8 cellular contexts compared by ENCODE assay signal in the genomic region with DNA sequence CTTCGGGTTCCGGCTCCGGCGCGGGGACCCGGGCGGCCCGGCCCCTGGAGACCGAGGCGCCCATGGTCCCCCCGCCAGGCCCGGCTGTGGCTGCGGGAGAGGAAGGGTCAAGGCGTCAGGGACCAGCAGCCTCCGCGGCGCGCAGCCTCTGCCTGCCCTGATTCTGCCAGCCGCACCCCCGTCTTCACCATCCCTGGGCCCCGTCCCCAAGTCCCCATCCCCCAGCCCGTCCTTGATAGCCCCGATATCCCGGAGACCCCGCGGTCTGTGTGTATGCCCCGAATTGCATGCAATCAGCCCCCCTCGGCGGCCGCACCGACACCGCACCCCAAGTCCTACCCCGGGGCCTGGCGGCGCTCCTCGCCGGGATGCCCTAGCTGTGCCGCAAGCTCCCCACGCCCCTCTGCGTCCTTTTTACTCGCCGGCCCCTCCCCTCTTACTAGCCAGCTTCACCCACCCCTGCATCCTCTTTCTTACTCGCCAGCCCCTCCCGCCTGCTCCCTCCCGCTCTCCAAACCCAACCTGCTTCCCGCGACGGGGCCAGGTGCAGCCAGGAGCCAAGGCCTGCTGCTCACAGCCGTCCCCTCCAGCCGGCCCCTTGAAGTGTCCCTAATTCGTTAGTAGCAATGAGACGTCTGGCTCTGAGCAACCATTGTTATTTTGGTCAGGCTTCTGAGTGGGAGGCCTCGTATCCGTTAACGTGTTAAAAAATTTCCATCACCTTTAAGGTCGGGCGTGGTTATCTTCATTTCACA. TPM values are rescaled to one million over a fixed set of nuclear protein-coding genes. Genes with fewer than 3 reads are reported as not detected.
DNase-seq lines count a peak whose midpoint lies in the region; ATAC-seq, FAIRE-seq and TF ChIP-seq lines count a peak whose summit lies in the region.

A gene with protein sequence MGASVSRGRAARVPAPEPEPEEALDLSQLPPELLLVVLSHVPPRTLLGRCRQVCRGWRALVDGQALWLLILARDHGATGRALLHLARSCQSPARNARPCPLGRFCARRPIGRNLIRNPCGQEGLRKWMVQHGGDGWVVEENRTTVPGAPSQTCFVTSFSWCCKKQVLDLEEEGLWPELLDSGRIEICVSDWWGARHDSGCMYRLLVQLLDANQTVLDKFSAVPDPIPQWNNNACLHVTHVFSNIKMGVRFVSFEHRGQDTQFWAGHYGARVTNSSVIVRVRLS (minus strand): TSS at position 386 of the 755 bp plus-strand sequence. CDS start 322 bp downstream, at position 64.

- peak within 1 kb of the TSS; percentile 52 for H3K9ac ChIP-seq in neural cell (ENCODE audit: low read length)

- H3K9me3 ChIP-seq in neural cell (ENCODE audit: low read length), result no peaks in the 10 kb centered on the region

- peaks cover 0 to 3% (median 3%) of the 10 kb centered on the region in 3 donors for H3K4me1 Mint-ChIP-seq in IgD-negative memory B cell
- peaks cover 10% of the 10 kb centered on the region for H3K4me1 Mint-ChIP-seq in activated T-cell treated with anti-CD3 and anti-CD28 coated beads, Interleukin-2, amount 50 U/mL, for 72 hours (ENCODE audit: low read depth)

- ATAC-seq in activated T-cell treated with anti-CD3 and anti-CD28 coated beads, Interleukin-2, amount 50 U/mL, for 72 hours (replicated peaks in 1 of 2), result no peak
- ATAC-seq in GM21360 (IDR thresholded peaks at IDR 0.05; ENCODE audit: unreplicated experiment), result no peak

- no peak for TF ChIP-seq CTCF in neural cell (IDR thresholded peaks at IDR 0.05; ENCODE audit: poor library complexity, severe bottlenecking)

- no peak within 1 kb of the TSS for H3K27ac Mint-ChIP-seq in IgD-negative memory B cell
- no peak within 1 kb of the TSS for H3K27ac Mint-ChIP-seq in activated T-cell treated with anti-CD3 and anti-CD28 coated beads, Interleukin-2, amount 50 U/mL, for 72 hours

- peaks cover 13% of the 10 kb centered on the region for H3K27me3 Mint-ChIP-seq in IgD-negative memory B cell
- peaks cover 28% of the 10 kb centered on the region for H3K27me3 Mint-ChIP-seq in activated T-cell treated with anti-CD3 and anti-CD28 coated beads, Interleukin-2, amount 50 U/mL, for 72 hours (ENCODE audit: low read depth)

- DNase-seq in DMS114 treated with DMSO at 0.1 percent for 48 hours (lab: John Stamatoyannopoulos, UW; ENCODE audit: unreplicated experiment), result peak; percentile 40
- DNase-seq in activated T-cell treated with anti-CD3 and anti-CD28 coated beads, Interleukin-2, amount 50 U/mL, for 72 hours, result peak; percentile 1 to 8
- peak; percentile 38 for DNase-seq in globus pallidus (ENCODE audit: low spot score)
- DNase-seq in NOMO-1 treated with DMSO at 0.1 percent for 48 hours (lab: John Stamatoyannopoulos, UW; ENCODE audit: unreplicated experiment), result no peak
- DNase-seq in RCC 7860 (ENCODE audit: low spot score), result no peak

- H3K36me3 Mint-ChIP-seq in IgD-negative memory B cell, result no peaks in the 10 kb centered on the region
- H3K36me3 Mint-ChIP-seq in activated T-cell treated with anti-CD3 and anti-CD28 coated beads, Interleukin-2, amount 50 U/mL, for 72 hours (ENCODE audit: insufficient read depth in 2 of 2), result peaks cover 0 to 1% of the 10 kb centered on the region in 2 donors

- H3K4me3 Mint-ChIP-seq in IgD-negative memory B cell, result peak within 1 kb of the TSS; percentile 60 to 93 (median 81)
- H3K4me3 Mint-ChIP-seq in activated T-cell treated with anti-CD3 and anti-CD28 coated beads, Interleukin-2, amount 50 U/mL, for 72 hours, result peak within 1 kb of the TSS; percentile 77 to 78

- H3K79me2 ChIP-seq in neural cell (replicated peaks; ENCODE audit: insufficient read depth, low read length), result no peaks in the 10 kb centered on the region

- peak within 1 kb of the TSS; percentile 72 for H3K4me3 ChIP-seq in neural cell (ENCODE audit: low read length)

- H3K36me3 ChIP-seq in neural cell (ENCODE audit: insufficient read depth, low read length), result no peaks in the 10 kb centered on the region

- no peaks in the 10 kb centered on the region for H3K9me2 ChIP-seq in neural cell (ENCODE audit: insufficient read depth, low read length)

- no peak for TF ChIP-seq RAD21 in neural cell (conservative IDR thresholded peaks at IDR 0.05)

- no peak within 1 kb of the TSS for H3K27ac ChIP-seq in neural cell (ENCODE audit: low read length)

- H3F3A ChIP-seq in neural cell (ENCODE audit: insufficient read depth, low read length, poor library complexity, severe bottlenecking), result no peaks in the 10 kb centered on the region

- TF ChIP-seq EP300 in neural cell (conservative IDR thresholded peaks at IDR 0.05; ENCODE audit: poor library complexity, severe bottlenecking), result no peak

- peak within 1 kb of the TSS; percentile 59 for H3K4me2 ChIP-seq in neural cell (ENCODE audit: low read length)

- no peak for FAIRE-seq in RCC 7860 (lab: Jason Lieb, UNC)

- H2AFZ ChIP-seq in neural cell (ENCODE audit: low read depth, low read length), result peak within 1 kb of the TSS; percentile 80

- peaks cover 23% of the 10 kb centered on the region for H3K27me3 ChIP-seq in neural cell (ENCODE audit: insufficient read depth, low read depth, low read length)

- no peaks in the 10 kb centered on the region for H4K20me1 ChIP-seq in neural cell (ENCODE audit: insufficient read depth)

- H3K9me3 Mint-ChIP-seq in IgD-negative memory B cell, result no peaks in the 10 kb centered on the region
- peaks cover 0 to 2% of the 10 kb centered on the region in 2 donors for H3K9me3 Mint-ChIP-seq in activated T-cell treated with anti-CD3 and anti-CD28 coated beads, Interleukin-2, amount 50 U/mL, for 72 hours

TF ChIP-seq in neural cell, 6 proteins besides CTCF, POLR2A, EP300 and RAD21:
- TF ChIP-seq EZH2 (IDR thresholded peaks at IDR 0.05; ENCODE audit: borderline replicate concordance, insufficient read depth, low read length, poor library complexity, severe bottlenecking) (no peak), SMC3 (conservative IDR thresholded peaks at IDR 0.05; ENCODE audit: poor library complexity) (no peak), MXI1 (conservative IDR thresholded peaks at IDR 0.05; ENCODE audit: poor library complexity, severe bottlenecking) (no peak), REST (IDR thresholded peaks at IDR 0.05; ENCODE audit: borderline replicate concordance) (no peak), POLR2AphosphoS5 (IDR thresholded peaks at IDR 0.05) (no peak), TAF1 (IDR thresholded peaks at IDR 0.05; ENCODE audit: low read depth) (no peak)

RNA-seq across cellular contexts. Expression of the gene that starts here (rescaled TPM):
- polyA plus RNA-seq in IgD-negative memory B cell, result 0.38 TPM
- 1 to 10 TPM in 1 of 2 donors, under 1 TPM in 1; 0.86 to 3.7 TPM for total RNA-seq in activated T-cell treated with anti-CD3 and anti-CD28 coated beads, Interleukin-2, amount 50 U/mL, for 72 hours
- polyA plus RNA-seq in neural cell, result 2.7 and 6.2 TPM in 2 replicates
- polyA minus RNA-seq in neural cell, result 2.7 and 3.9 TPM in 2 replicates

Comparison
In these comparisons a context has a peak if more than half of its experiments do, and no peak if none do; other contexts are left out.
1. DNase-seq: peak in DMS114 treated with DMSO at 0.1 percent for 48 hours (single experiment), activated T-cell treated with anti-CD3 and anti-CD28 coated beads, Interleukin-2, amount 50 U/mL, for 72 hours (2 of 2) and globus pallidus (single experiment); none in NOMO-1 treated with DMSO at 0.1 percent for 48 hours (single experiment) and RCC 7860 (single experiment).